Comparison of ENCODE assay signal across 27 cellular contexts in the genomic region with DNA sequence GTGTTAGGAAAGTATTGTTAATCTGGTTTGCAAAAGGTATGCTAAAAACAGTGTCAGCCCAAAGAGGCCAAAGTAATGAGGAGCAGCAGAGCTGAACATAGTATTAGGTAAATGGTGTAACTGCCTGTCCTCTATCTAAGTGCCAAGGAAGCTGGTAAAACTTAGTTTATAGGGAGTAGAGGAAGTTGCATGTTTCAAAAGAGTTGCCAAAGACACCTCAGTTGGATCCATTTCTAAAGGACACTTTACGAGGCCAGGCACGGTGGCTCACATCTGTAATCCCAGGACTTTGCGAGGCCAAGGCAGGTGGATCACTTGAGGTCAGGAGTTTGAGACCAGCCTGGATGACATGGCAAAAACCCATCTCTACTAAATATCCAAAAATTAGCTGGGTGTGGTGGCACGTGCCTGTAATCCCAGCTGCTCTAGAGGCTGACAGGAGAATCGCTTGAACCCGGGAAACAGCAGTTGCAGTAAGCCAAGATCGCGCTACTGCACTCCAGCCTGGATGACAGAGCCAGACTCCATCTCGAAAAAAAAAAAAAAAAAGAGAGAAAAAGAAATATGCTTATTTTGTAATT. TPM values are rescaled to one million over a fixed set of nuclear protein-coding genes. Genes with fewer than 3 reads are reported as not detected.
"Had no signal": no experiment of that assay in that cellular context is flagged by ENCODE, and none has a peak within 500 bp of the region (broad histone marks: within the 10 kb centered on the region; RNA-seq: fewer than 3 reads in every experiment).

No MANE protein-coding gene starts in this region.

- DNase-seq: activated CD4-positive, alpha-beta T cell treated with anti-CD3 and anti-CD28 coated beads for 1 hour; activated CD8-positive, alpha-beta T cell treated with anti-CD3 and anti-CD28 coated beads, Interleukin-2, amount 10 ng/mL, durations not matched to agents 7 days and 5 days; activated gamma-delta T cell; activated naive CD4-positive, alpha-beta T cell treated with anti-CD3 and anti-CD28 coated beads, Interleukin-2, amount 50 U/mL, for 16 hours; activated T-cell treated with anti-CD3 and anti-CD28 coated beads for 4 hours; amniotic stem cell; brain microvascular endothelial cell; dorsolateral prefrontal cortex; effector memory CD4-positive, alpha-beta T cell; left ventricle myocardium inferior; mesendoderm; natural killer cell; retina; stimulated activated CD4-positive, alpha-beta T cell treated with anti-CD3 and anti-CD28 coated beads, Interleukin-12 subunit alpha, Interleukin-12 subunit beta, amount 100 ng/mL, for 4 hours; stimulated activated CD4-positive, alpha-beta T cell treated with anti-CD3 and anti-CD28 coated beads, Interleukin-4, amount 100 ng/mL, for 1 hour; stimulated activated naive CD8-positive, alpha-beta T cell treated with anti-CD3 and anti-CD28 coated beads, Interleukin-15, Interleukin-2, amounts not matched to agents 100 U/mL and 50 U/mL, for 24 hours; T-helper 17 cell; T1000 had no signal

- H3K27ac Mint-ChIP-seq: activated CD8-positive, alpha-beta T cell treated with anti-CD3 and anti-CD28 coated beads, Interleukin-2, amount 10 ng/mL, durations not matched to agents 7 days and 5 days; activated T-helper 1 cell treated with anti-CD3 and anti-CD28 coated beads, Interleukin-12 subunit alpha, Interleukin-12 subunit beta, Interleukin-2, Interleukin-4 antibody, amounts not matched to agents 30 ng/mL and 10 ng/mL and 1 ng/mL, durations not matched to agents 14 hours and 24 hours and 36 hours; natural killer cell; neural progenitor cell; T-helper 17 cell; type B pancreatic cell had no signal

- H3K36me3 Mint-ChIP-seq: natural killer cell had no signal

- H3K9me3 Mint-ChIP-seq: activated T-helper 1 cell treated with anti-CD3 and anti-CD28 coated beads, Interleukin-12 subunit alpha, Interleukin-12 subunit beta, Interleukin-2, Interleukin-4 antibody, amounts not matched to agents 30 ng/mL and 10 ng/mL and 1 ng/mL, durations not matched to agents 14 hours and 24 hours and 36 hours; natural killer cell; neural progenitor cell; type B pancreatic cell had no signal

- H2AFZ ChIP-seq: neural progenitor cell had no signal

- H3K27me3 Mint-ChIP-seq: T-helper 17 cell, type B pancreatic cell had no signal

- ATAC-seq: activated CD8-positive, alpha-beta T cell treated with anti-CD3 and anti-CD28 coated beads, Interleukin-2, amount 10 ng/mL, durations not matched to agents 7 days and 5 days; natural killer cell; sciatic nerve; stimulated activated naive CD8-positive, alpha-beta T cell treated with anti-CD3 and anti-CD28 coated beads, Interleukin-15, Interleukin-2, amounts not matched to agents 100 U/mL and 50 U/mL, for 24 hours; T-helper 17 cell had no signal

- H3K4me3 Mint-ChIP-seq: activated CD8-positive, alpha-beta T cell treated with anti-CD3 and anti-CD28 coated beads, Interleukin-2, amount 10 ng/mL, durations not matched to agents 7 days and 5 days; activated T-helper 1 cell treated with anti-CD3 and anti-CD28 coated beads, Interleukin-12 subunit alpha, Interleukin-12 subunit beta, Interleukin-2, Interleukin-4 antibody, amounts not matched to agents 30 ng/mL and 10 ng/mL and 1 ng/mL, durations not matched to agents 14 hours and 24 hours and 36 hours; natural killer cell; neural progenitor cell; T-helper 17 cell; type B pancreatic cell had no signal

- H3K4me2 ChIP-seq: neural progenitor cell had no signal

- H3K27ac ChIP-seq: brain microvascular endothelial cell, coronary artery, dorsolateral prefrontal cortex, left ventricle myocardium inferior, neural progenitor cell, prostate gland, skin epidermis, vagina had no signal

- H3K27me3 ChIP-seq: brain microvascular endothelial cell, dorsolateral prefrontal cortex, neural progenitor cell, vagina had no signal

- H3K4me1 Mint-ChIP-seq: natural killer cell had no signal

- H3K9me3 ChIP-seq: left ventricle myocardium inferior, prostate gland, vagina had no signal

- H3K36me3 ChIP-seq: brain microvascular endothelial cell, prostate gland, vagina had no signal

- H3K4me1 ChIP-seq: left ventricle myocardium inferior, neural progenitor cell, prostate gland, vagina had no signal

- H3K4me3 ChIP-seq: coronary artery, dorsolateral prefrontal cortex, left ventricle myocardium inferior, lung, neural progenitor cell, prostate gland, skin epidermis, vagina had no signal

RNA-seq across cellular contexts. Expression of a gene that starts 33.9 kb away (rescaled TPM):
- total RNA-seq: vagina had no signal
